8 cellular contexts compared by ENCODE assay signal in genomic region chr9:95875305-95876137, GRCh38.
DNase-seq lines count a peak whose midpoint lies in the region; TF ChIP-seq lines count a peak whose summit lies in the region.

A gene with protein sequence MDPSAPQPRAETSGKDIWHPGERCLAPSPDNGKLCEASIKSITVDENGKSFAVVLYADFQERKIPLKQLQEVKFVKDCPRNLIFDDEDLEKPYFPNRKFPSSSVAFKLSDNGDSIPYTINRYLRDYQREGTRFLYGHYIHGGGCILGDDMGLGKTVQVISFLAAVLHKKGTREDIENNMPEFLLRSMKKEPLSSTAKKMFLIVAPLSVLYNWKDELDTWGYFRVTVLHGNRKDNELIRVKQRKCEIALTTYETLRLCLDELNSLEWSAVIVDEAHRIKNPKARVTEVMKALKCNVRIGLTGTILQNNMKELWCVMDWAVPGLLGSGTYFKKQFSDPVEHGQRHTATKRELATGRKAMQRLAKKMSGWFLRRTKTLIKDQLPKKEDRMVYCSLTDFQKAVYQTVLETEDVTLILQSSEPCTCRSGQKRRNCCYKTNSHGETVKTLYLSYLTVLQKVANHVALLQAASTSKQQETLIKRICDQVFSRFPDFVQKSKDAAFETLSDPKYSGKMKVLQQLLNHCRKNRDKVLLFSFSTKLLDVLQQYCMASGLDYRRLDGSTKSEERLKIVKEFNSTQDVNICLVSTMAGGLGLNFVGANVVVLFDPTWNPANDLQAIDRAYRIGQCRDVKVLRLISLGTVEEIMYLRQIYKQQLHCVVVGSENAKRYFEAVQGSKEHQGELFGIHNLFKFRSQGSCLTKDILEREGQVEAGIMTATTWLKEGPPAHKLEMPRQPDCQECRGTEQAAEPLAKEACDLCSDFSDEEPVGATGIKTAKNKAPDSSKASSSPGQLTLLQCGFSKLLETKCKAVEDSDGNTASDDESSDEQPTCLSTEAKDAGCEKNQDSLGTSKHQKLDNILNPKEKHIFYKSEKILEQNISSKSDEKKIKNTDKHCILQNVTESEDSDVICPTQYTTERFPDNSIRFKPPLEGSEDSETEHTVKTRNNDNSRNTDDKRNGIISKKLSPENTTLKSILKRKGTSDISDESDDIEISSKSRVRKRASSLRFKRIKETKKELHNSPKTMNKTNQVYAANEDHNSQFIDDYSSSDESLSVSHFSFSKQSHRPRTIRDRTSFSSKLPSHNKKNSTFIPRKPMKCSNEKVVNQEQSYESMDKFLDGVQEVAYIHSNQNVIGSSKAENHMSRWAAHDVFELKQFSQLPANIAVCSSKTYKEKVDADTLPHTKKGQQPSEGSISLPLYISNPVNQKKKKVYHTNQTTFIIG (N-terminal part only) (plus strand): TSS chr9:95875691. CDS start chr9:95876039, 348 bp downstream.

- no peak within 1 kb of the TSS for H3K27ac ChIP-seq in HEK293 (ENCODE audit: extremely low read depth, low read depth, low read length)
- H3K27ac ChIP-seq in MM.1S (ENCODE audit: low read length), result no peak within 1 kb of the TSS; the same call in 1 of the 2 replicates
- peak within 1 kb of the TSS; percentile 98 for H3K27ac ChIP-seq in subcutaneous abdominal adipose tissue (ENCODE audit: low read depth, low read length)

- H3K36me3 ChIP-seq in HEK293 (ENCODE audit: control insufficient read depth in 2 of 2, insufficient read depth in 1 of 2, low read length in 2 of 2) (peaks cover 0 to 11% of the 10 kb centered on the region in 2 experiments; a peak in 1 of 3 replicates), MM.1S (replicated peaks; ENCODE audit: insufficient read depth, low read length) (no peaks in the 10 kb centered on the region), neuron (ENCODE audit: insufficient read depth, low read length) (peaks cover 6% of the 10 kb centered on the region), subcutaneous abdominal adipose tissue (ENCODE audit: control insufficient read depth in 5 of 5, insufficient read depth in 5 of 5, low read length in 5 of 5) (no peaks in the 10 kb centered on the region)

- no peaks in the 10 kb centered on the region for H3K9me3 ChIP-seq in HEK293 (ENCODE audit: control insufficient read depth, insufficient read depth, low read depth, low read length)
- H3K9me3 ChIP-seq in MM.1S (replicated peaks; ENCODE audit: insufficient read depth, low read length), result no peaks in the 10 kb centered on the region
- H3K9me3 ChIP-seq in neuron (ENCODE audit: low read length), result no peaks in the 10 kb centered on the region
- no peaks in the 10 kb centered on the region for H3K9me3 ChIP-seq in subcutaneous abdominal adipose tissue (ENCODE audit: control insufficient read depth in 5 of 5, low read length in 5 of 5)

- peaks cover 5% of the 10 kb centered on the region; the same call in 1 of the 2 replicates for H3K4me1 ChIP-seq in HEK293 (ENCODE audit: control insufficient read depth, insufficient read depth, low read length)
- peaks cover 7% of the 10 kb centered on the region; the same call in 1 of the 2 replicates for H3K4me1 ChIP-seq in MM.1S (ENCODE audit: low read length)
- H3K4me1 ChIP-seq in neuron (ENCODE audit: insufficient read depth, low read length), result peaks cover 22% of the 10 kb centered on the region
- H3K4me1 ChIP-seq in subcutaneous abdominal adipose tissue (ENCODE audit: control insufficient read depth in 5 of 5, insufficient read depth in 5 of 5, low read length in 5 of 5), result peaks cover 4 to 11% (median 9%) of the 10 kb centered on the region in 5 donors

- no peak within 1 kb of the TSS for H3K4me3 ChIP-seq in HEK293 (ENCODE audit: low read depth, low read length)
- no peak within 1 kb of the TSS for H3K4me3 ChIP-seq in MM.1S (ENCODE audit: low read length)
- H3K4me3 ChIP-seq in fibroblast of pulmonary artery (replicated peaks; ENCODE audit: low read depth, low read length), result no peak within 1 kb of the TSS
- no peak within 1 kb of the TSS for H3K4me3 ChIP-seq in neuron (ENCODE audit: low read length)
- H3K4me3 ChIP-seq in subcutaneous abdominal adipose tissue (ENCODE audit: low read depth in 1 of 5, low read length in 5 of 5), result peak within 1 kb of the TSS in 1 of 5 donors; percentile 90

- DNase-seq in GM03348 (ENCODE audit: low spot score) (peak; percentile 95), MM.1S (peak; percentile 95), SHP77 treated with DMSO at 0.1 percent for 48 hours (lab: John Stamatoyannopoulos, UW) (peak; percentile 93), fibroblast of pulmonary artery (ENCODE audit: low read depth) (peak; percentile 99)
- DNase-seq in activated T-helper 9 cell treated with anti-CD3 and anti-CD28 coated beads, Interleukin-2, amount 50 U/mL, for 16 hours (ENCODE audit: low read depth), result peak; percentile 88

- H4K20me1 ChIP-seq in MM.1S (ENCODE audit: insufficient read depth, low read length), result no peaks in the 10 kb centered on the region

- H3F3A ChIP-seq in MM.1S (ENCODE audit: insufficient read depth, low read length), result peaks cover 8% of the 10 kb centered on the region; the same call in 1 of the 2 replicates

- no peak within 1 kb of the TSS for H3K9ac ChIP-seq in MM.1S (ENCODE audit: low read length)
- H3K9ac ChIP-seq in subcutaneous abdominal adipose tissue (ENCODE audit: low read length in 5 of 5), result peak within 1 kb of the TSS in 1 of 5 donors; percentile 95

- no peaks in the 10 kb centered on the region for H3K27me3 ChIP-seq in MM.1S (replicated peaks; ENCODE audit: insufficient read depth, low read length)
- H3K27me3 ChIP-seq in neuron (ENCODE audit: insufficient read depth, low read length), result no peaks in the 10 kb centered on the region
- H3K27me3 ChIP-seq in subcutaneous abdominal adipose tissue (ENCODE audit: control insufficient read depth in 5 of 5, insufficient read depth in 4 of 5, low read length in 5 of 5), result no peaks in the 10 kb centered on the region

- CTCF ChIA-PET in HEK293 (lab: Yijun Ruan, JAX), result interaction anchor here (0.6 to 1.5 kb wide), 4 partner anchors 8 to 1797 kb away, joined by 3 to 7 read pairs (median 3); no protein-coding TSS in a partner anchor

- H2AFZ ChIP-seq in MM.1S (ENCODE audit: low read length) (no peak within 1 kb of the TSS; the same call in none of the 2 replicates), neuron (ENCODE audit: low read depth, low read length) (peak within 1 kb of the TSS; percentile 68)

- H3K4me2 ChIP-seq in MM.1S (ENCODE audit: low read depth, low read length), result peak within 1 kb of the TSS; percentile 76; the same call in 1 of the 2 replicates

- 0 out of 2 replicates have a peak, but pooled peaks have one; percentile 17 for TF ChIP-seq CTCF in HEK293 (tag by site-specific recombination; IDR thresholded peaks at IDR 0.05)
- TF ChIP-seq CTCF in MM.1S (IDR thresholded peaks at IDR 0.05; ENCODE audit: low read length), result no peak
- no peak for TF ChIP-seq CTCF in fibroblast of pulmonary artery (IDR thresholded peaks at IDR 0.05; ENCODE audit: low read length, missing control alignments)

- no peaks in the 10 kb centered on the region for H3K9me2 ChIP-seq in MM.1S (replicated peaks; ENCODE audit: insufficient read depth, low read length)

- H3K79me2 ChIP-seq in MM.1S (ENCODE audit: low read length), result peaks cover 19% of the 10 kb centered on the region

- POLR2A ChIA-PET in HEK293 (lab: Yijun Ruan, JAX), result interaction anchor here (0.6 to 2.9 kb wide), 20 partner anchors 8 to 432 kb away, joined by 3 to 11 read pairs (median 4); no protein-coding TSS in a partner anchor

TF ChIP-seq in HEK293, 187 proteins besides CTCF, POLR2A, EP300 and RAD21 (continues in another document):
- TF ChIP-seq BCL11A (tag by site-specific recombination; IDR thresholded peaks at IDR 0.05; ENCODE audit: low read depth), result peak; percentile 24; the same call in 1 of the 2 replicates
- no peak for TF ChIP-seq ZNF624 (tag by site-specific recombination; IDR thresholded peaks at IDR 0.05)
- TF ChIP-seq ZNF677 (tag by site-specific recombination; IDR thresholded peaks at IDR 0.05), result no peak
- no peak for TF ChIP-seq ZNF248 (tag by site-specific recombination; IDR thresholded peaks at IDR 0.05)
- TF ChIP-seq ZNF571 (tag by site-specific recombination; IDR thresholded peaks at IDR 0.05), result no peak
- no peak for TF ChIP-seq ZFP3 (tag by site-specific recombination; IDR thresholded peaks at IDR 0.05; ENCODE audit: low read depth)
- TF ChIP-seq ZNF18 (tag by site-specific recombination; IDR thresholded peaks at IDR 0.05), result no peak
- no peak for TF ChIP-seq ZNF302 (tag by site-specific recombination; IDR thresholded peaks at IDR 0.05; ENCODE audit: low read depth)
- TF ChIP-seq ZEB2 (tag by site-specific recombination; IDR thresholded peaks at IDR 0.05), result peak; percentile 81
- no peak for TF ChIP-seq ZNF157 (tag by site-specific recombination; IDR thresholded peaks at IDR 0.05)
